In the genomic region with DNA sequence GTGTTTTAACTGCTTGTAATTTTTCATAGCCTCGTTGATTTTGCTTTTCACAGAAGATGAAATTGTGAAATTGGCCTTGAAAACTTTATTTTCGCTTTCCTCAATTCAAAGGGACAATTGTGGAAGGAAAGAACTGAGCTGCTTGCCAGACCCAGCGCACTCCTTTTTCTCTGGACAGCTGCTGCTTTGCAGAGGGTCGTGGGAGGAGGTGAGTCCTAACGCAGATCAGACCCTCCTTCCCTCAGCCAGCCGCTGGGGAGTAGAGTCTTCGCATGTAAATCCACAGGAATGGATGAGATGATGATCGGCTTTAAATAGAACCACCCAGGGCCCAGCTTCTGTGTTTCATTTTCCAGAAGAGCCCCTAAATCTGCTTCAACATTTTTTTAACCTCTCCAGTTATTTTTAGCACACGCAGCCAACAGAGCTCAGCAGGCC, we compare ENCODE assay signal across 9 cellular contexts. TPM values are rescaled to one million over a fixed set of nuclear protein-coding genes. Genes with fewer than 3 reads are reported as not detected.
DNase-seq lines count a peak whose midpoint lies in the region; ATAC-seq and TF ChIP-seq lines count a peak whose summit lies in the region.
"Had no signal": no experiment of that assay in that cellular context is flagged by ENCODE, and none has a peak within 500 bp of the region (broad histone marks: within the 10 kb centered on the region; RNA-seq: fewer than 3 reads in every experiment).

No MANE protein-coding gene starts in this region.

- H3K36me3 ChIP-seq in GM23248 (ENCODE audit: low read depth): no peaks in the 10 kb centered on the region
- no peaks in the 10 kb centered on the region for H3K36me3 ChIP-seq in adipocyte (ENCODE audit: control insufficient read depth, insufficient read depth, low read length, severe bottlenecking)
- no peaks in the 10 kb centered on the region for H3K36me3 ChIP-seq in hepatocyte (replicated peaks; ENCODE audit: insufficient read depth, low read depth)

- no peaks in the 10 kb centered on the region for H3K79me2 ChIP-seq in GM23248 (ENCODE audit: insufficient read depth)
- no peaks in the 10 kb centered on the region for H3K79me2 ChIP-seq in hepatocyte

- peak overlapping the region; percentile 56 for H3K27ac Mint-ChIP-seq in stimulated activated naive B cell treated with anti-CD40 and anti-IgM and Interleukin-4, amounts not matched to agents 10 μg/mL and 1 μg/mL and 100 μg/mL, for 72 hours
- H3K27ac Mint-ChIP-seq in activated CD4-positive, alpha-beta T cell treated with anti-CD3 and anti-CD28 coated beads, Interleukin-2, amount 10 ng/mL, durations not matched to agents 7 days and 5 days: no peak overlapping the region
- H3K27ac Mint-ChIP-seq: T-helper 1 cell treated with Interleukin-12 subunit alpha and Interleukin-12 subunit beta and Interleukin-4 antibody, amounts not matched to agents 30 μg/mL and 1 μg/mL, for 36 hours had no signal

- H3K4me1 Mint-ChIP-seq in stimulated activated naive B cell treated with anti-CD40 and anti-IgM and Interleukin-4, amounts not matched to agents 10 μg/mL and 1 μg/mL and 100 μg/mL, for 72 hours: peaks cover 35 to 40% of the 10 kb centered on the region in 2 donors
- H3K4me1 Mint-ChIP-seq in activated CD4-positive, alpha-beta T cell treated with anti-CD3 and anti-CD28 coated beads, Interleukin-2, amount 10 ng/mL, durations not matched to agents 7 days and 5 days: peaks cover 29% of the 10 kb centered on the region

- H3K9me3 Mint-ChIP-seq in stimulated activated naive B cell treated with anti-CD40 and anti-IgM and Interleukin-4, amounts not matched to agents 10 μg/mL and 1 μg/mL and 100 μg/mL, for 72 hours: no peaks in the 10 kb centered on the region
- H3K9me3 Mint-ChIP-seq in activated CD4-positive, alpha-beta T cell treated with anti-CD3 and anti-CD28 coated beads, Interleukin-2, amount 10 ng/mL, durations not matched to agents 7 days and 5 days: no peaks in the 10 kb centered on the region
- H3K9me3 Mint-ChIP-seq: T-helper 1 cell treated with Interleukin-12 subunit alpha and Interleukin-12 subunit beta and Interleukin-4 antibody, amounts not matched to agents 30 μg/mL and 1 μg/mL, for 36 hours had no signal

- H3K27ac ChIP-seq in GM23248 (no peak overlapping the region), hepatocyte (peak overlapping the region; percentile 74)

- H3K4me1 ChIP-seq in GM23248 (ENCODE audit: insufficient read depth) (peaks cover 10% of the 10 kb centered on the region; the same call in 1 of the 2 replicates), adipocyte (ENCODE audit: control insufficient read depth, insufficient read depth, low read length) (peaks cover 8% of the 10 kb centered on the region), hepatocyte (ENCODE audit: insufficient read depth) (peaks cover 3% of the 10 kb centered on the region)

- H3K27me3 ChIP-seq in GM23248 (replicated peaks; ENCODE audit: insufficient read depth): no peaks in the 10 kb centered on the region
- no peaks in the 10 kb centered on the region for H3K27me3 ChIP-seq in adipocyte (replicated peaks; ENCODE audit: control insufficient read depth, insufficient read depth, low read length)
- no peaks in the 10 kb centered on the region for H3K27me3 ChIP-seq in hepatocyte

- H3K4me3 ChIP-seq in GM23248 (peak overlapping the region; percentile 58), adipocyte (ENCODE audit: low read length) (peak overlapping the region; percentile 80), hepatocyte (no peak overlapping the region)

- DNase-seq in GM23248: peak; percentile 24
- peak; percentile 47 for DNase-seq in adipocyte (ENCODE audit: low read depth)
- DNase-seq in hepatocyte (ENCODE audit: low spot score): no peak
- no peak for DNase-seq in stimulated activated naive B cell treated with anti-CD40 and anti-IgM and Interleukin-4, amounts not matched to agents 10 μg/mL and 1 μg/mL and 100 μg/mL, for 72 hours
- no peak for DNase-seq in NCI-H1092 treated with DMSO at 0.1 percent for 48 hours (lab: John Stamatoyannopoulos, UW)
- DNase-seq in mesenteric fat pad (ENCODE audit: low spot score): no peak
- no peak for DNase-seq in activated CD4-positive, alpha-beta T cell treated with anti-CD3 and anti-CD28 coated beads, Interleukin-2, amount 10 ng/mL, durations not matched to agents 7 days and 5 days
- no peak for DNase-seq in T-helper 1 cell

- in situ Hi-C loops in GM23248 (cut with MboI): no loop called here

- POLR2A ChIA-PET in activated CD4-positive, alpha-beta T cell treated with anti-CD3 and anti-CD28 coated beads, Interleukin-2, amount 10 ng/mL, durations not matched to agents 7 days and 5 days (lab: Charles Lee): no interaction called here

- no peaks in the 10 kb centered on the region for H3K36me3 Mint-ChIP-seq in stimulated activated naive B cell treated with anti-CD40 and anti-IgM and Interleukin-4, amounts not matched to agents 10 μg/mL and 1 μg/mL and 100 μg/mL, for 72 hours
- no peaks in the 10 kb centered on the region for H3K36me3 Mint-ChIP-seq in activated CD4-positive, alpha-beta T cell treated with anti-CD3 and anti-CD28 coated beads, Interleukin-2, amount 10 ng/mL, durations not matched to agents 7 days and 5 days (ENCODE audit: low read depth)

- WGBS in GM23248 (ENCODE audit: low coverage in 1 of 2, low lambda C conversion rate in 2 of 2, missing lambda C conversion rate in 2 of 2), 2 experiments: 19 to 24% methylated on average over 9 of the region's 9 CpGs
- 52% methylated on average over 9 of the region's 9 CpGs for WGBS in hepatocyte (ENCODE audit: low lambda C conversion rate, missing lambda C conversion rate)

- TF ChIP-seq CTCF in hepatocyte (IDR thresholded peaks at IDR 0.05; ENCODE audit: poor library complexity): no peak

- CTCF ChIA-PET in activated CD4-positive, alpha-beta T cell treated with anti-CD3 and anti-CD28 coated beads, Interleukin-2, amount 10 ng/mL, durations not matched to agents 7 days and 5 days (lab: Charles Lee): interaction anchor here (0.7 kb wide), 1 partner anchor 47 kb away, joined by 8 read pairs; no protein-coding TSS in a partner anchor

- H4K20me1 ChIP-seq in GM23248 (ENCODE audit: insufficient read depth) (no peaks in the 10 kb centered on the region), hepatocyte (ENCODE audit: insufficient read depth, poor library complexity, severe bottlenecking) (no peaks in the 10 kb centered on the region)

- no peaks in the 10 kb centered on the region for H3F3A ChIP-seq in GM23248 (ENCODE audit: insufficient read depth)

- H3K4me2 ChIP-seq in GM23248 (ENCODE audit: unreplicated experiment): peak overlapping the region; percentile 66
- peak overlapping the region; percentile 64 for H3K4me2 ChIP-seq in hepatocyte

- H3K9me3 ChIP-seq in GM23248 (ENCODE audit: low read depth) (no peaks in the 10 kb centered on the region), adipocyte (ENCODE audit: control insufficient read depth, low read length) (no peaks in the 10 kb centered on the region), hepatocyte (ENCODE audit: low read depth) (no peaks in the 10 kb centered on the region)

- H3K9ac ChIP-seq in GM23248: peak overlapping the region; percentile 50
- H3K9ac ChIP-seq in adipocyte (ENCODE audit: low read length): peak overlapping the region; percentile 79

- no peak for ATAC-seq in stimulated activated naive B cell treated with anti-CD40 and anti-IgM and Interleukin-4, amounts not matched to agents 10 μg/mL and 1 μg/mL and 100 μg/mL, for 72 hours (replicated peaks)

- H3K4me3 Mint-ChIP-seq in stimulated activated naive B cell treated with anti-CD40 and anti-IgM and Interleukin-4, amounts not matched to agents 10 μg/mL and 1 μg/mL and 100 μg/mL, for 72 hours: peak overlapping the region; percentile 67
- H3K4me3 Mint-ChIP-seq in activated CD4-positive, alpha-beta T cell treated with anti-CD3 and anti-CD28 coated beads, Interleukin-2, amount 10 ng/mL, durations not matched to agents 7 days and 5 days: no peak overlapping the region
- H3K4me3 Mint-ChIP-seq: T-helper 1 cell treated with Interleukin-12 subunit alpha and Interleukin-12 subunit beta and Interleukin-4 antibody, amounts not matched to agents 30 μg/mL and 1 μg/mL, for 36 hours had no signal

- no peaks in the 10 kb centered on the region for H3K27me3 Mint-ChIP-seq in stimulated activated naive B cell treated with anti-CD40 and anti-IgM and Interleukin-4, amounts not matched to agents 10 μg/mL and 1 μg/mL and 100 μg/mL, for 72 hours
- no peaks in the 10 kb centered on the region for H3K27me3 Mint-ChIP-seq in activated CD4-positive, alpha-beta T cell treated with anti-CD3 and anti-CD28 coated beads, Interleukin-2, amount 10 ng/mL, durations not matched to agents 7 days and 5 days

- H3K9me2 ChIP-seq in GM23248 (ENCODE audit: insufficient read depth) (no peaks in the 10 kb centered on the region), hepatocyte (replicated peaks; ENCODE audit: insufficient read depth) (no peaks in the 10 kb centered on the region)

- H2AFZ ChIP-seq in GM23248 (peak overlapping the region; percentile 86), hepatocyte (peak overlapping the region; percentile 68)

RNA-seq across cellular contexts. Expression of a gene that starts 42.7 kb away (rescaled TPM):
- 49.3 and 65.3 TPM in 2 replicates for total RNA-seq in GM23248 (2014; rRNA removed; shearing (Covaris generic))
- 9.0 and 10.1 TPM in 2 replicates for polyA plus RNA-seq in GM23248 (2016; fragmentation: Nextera tagmentation; extraction: Ambion mirVana)
- 174 and 179 TPM in 2 replicates for total RNA-seq in hepatocyte
- polyA plus RNA-seq in hepatocyte: 13.9 and 20.8 TPM in 2 replicates
- total RNA-seq in mesenteric fat pad: 93.7 TPM
- 10 to 100 TPM; 65.5 to 66.1 TPM for total RNA-seq in activated CD4-positive, alpha-beta T cell treated with anti-CD3 and anti-CD28 coated beads, Interleukin-2, amount 10 ng/mL, durations not matched to agents 7 days and 5 days

Comparison
In these comparisons a context has a peak if more than half of its experiments do, and no peak if none do; other contexts are left out.
1. DNase-seq: peak in GM23248 (single experiment) and adipocyte (single experiment); none in hepatocyte (single experiment), stimulated activated naive B cell treated with anti-CD40 and anti-IgM and Interleukin-4, amounts not matched to agents 10 μg/mL and 1 μg/mL and 100 μg/mL, for 72 hours (single experiment), NCI-H1092 treated with DMSO at 0.1 percent for 48 hours (single experiment), mesenteric fat pad (single experiment), activated CD4-positive, alpha-beta T cell treated with anti-CD3 and anti-CD28 coated beads, Interleukin-2, amount 10 ng/mL, durations not matched to agents 7 days and 5 days (single experiment) and T-helper 1 cell (0 of 5).